ENCODE assay signal across 21 cellular contexts in genomic region chr5:151237685-151238084, GRCh38. TPM values are rescaled to one million over a fixed set of nuclear protein-coding genes. Genes with fewer than 3 reads are reported as not detected.
A peak's percentile ranks its signal among the peaks of the same experiment; 100 is the strongest.
DNase-seq lines count a peak whose midpoint lies in the region; ATAC-seq and TF ChIP-seq lines count a peak whose summit lies in the region.
"Had no signal": no experiment of that assay in that cellular context is flagged by ENCODE, and none has a peak within 500 bp of the region (broad histone marks: within the 10 kb centered on the region; RNA-seq: fewer than 3 reads in every experiment).

No MANE protein-coding gene starts in this region.

- H3K36me3 Mint-ChIP-seq in activated naive CD8-positive, alpha-beta T cell: no peaks in the 10 kb centered on the region
- H3K36me3 Mint-ChIP-seq in activated naive CD8-positive, alpha-beta T cell treated with anti-CD3 and anti-CD28 coated beads, Interleukin-2, amount 50 U/mL, for 24 hours (ENCODE audit: low read depth): no peaks in the 10 kb centered on the region
- H3K36me3 Mint-ChIP-seq: neural progenitor cell, type B pancreatic cell had no signal

- H2AFZ ChIP-seq in OCI-LY1 (ENCODE audit: low read length): no peak overlapping the region

- H3K4me3 ChIP-seq in OCI-LY1 (ENCODE audit: low read depth, low read length, poor library complexity, severe bottlenecking) (peak overlapping the region; percentile 39), esophagus squamous epithelium (peak overlapping the region in 1 of 4 donors; percentile 52), stomach (peak overlapping the region in 1 of 4 donors; percentile 12)
- H3K4me3 ChIP-seq: neural progenitor cell had no signal

- H3K27me3 ChIP-seq in OCI-LY1 (ENCODE audit: insufficient read depth, low read length): no peaks in the 10 kb centered on the region
- H3K27me3 ChIP-seq in esophagus squamous epithelium: no peaks in the 10 kb centered on the region
- H3K27me3 ChIP-seq in stomach: no peaks in the 10 kb centered on the region
- H3K27me3 ChIP-seq: neural progenitor cell had no signal

- no peaks in the 10 kb centered on the region for H3K9me3 Mint-ChIP-seq in activated naive CD8-positive, alpha-beta T cell (ENCODE audit: low read depth)
- no peaks in the 10 kb centered on the region for H3K9me3 Mint-ChIP-seq in activated naive CD8-positive, alpha-beta T cell treated with anti-CD3 and anti-CD28 coated beads, Interleukin-2, amount 50 U/mL, for 24 hours
- H3K9me3 Mint-ChIP-seq: type B pancreatic cell had no signal

- 80 to 95% methylated on average over 7 of the region's 7 CpGs for WGBS in esophagus squamous epithelium, 2 donors
- WGBS in stomach, 5 donors: 59 to 86% (median 77%) methylated on average over 7 of the region's 7 CpGs

- H4K20me1 ChIP-seq in OCI-LY1 (ENCODE audit: insufficient read depth, low read length): no peaks in the 10 kb centered on the region

- intact Hi-C loops in esophagus squamous epithelium (cut with DNase I): loop anchor here (10.0 kb wide), 1 partner anchor 113 kb away; no protein-coding TSS in a partner anchor
- intact Hi-C loops in stomach (cut with DNase I; ENCODE audit: low total_unique reads): no loop called here

- no peaks in the 10 kb centered on the region; the same call in 1 of the 2 replicates for H3F3A ChIP-seq in OCI-LY1 (ENCODE audit: insufficient read depth, low read length)

- TF ChIP-seq CTCF in OCI-LY1 (IDR thresholded peaks at IDR 0.05; ENCODE audit: low read length) (no peak), esophagus squamous epithelium (IDR thresholded peaks at IDR 0.05) (no peak), stomach (IDR thresholded peaks at IDR 0.05) (no peak)

- H3K27ac ChIP-seq in OCI-LY1 (ENCODE audit: low read depth, low read length, poor library complexity, severe bottlenecking) (peak overlapping the region; percentile 90), esophagus squamous epithelium (peak overlapping the region in 3 of 4 donors; percentile 68 to 79 (median 70)), stomach (peak overlapping the region in 4 of 5 donors; percentile 60 to 85 (median 66))
- H3K27ac ChIP-seq: brain microvascular endothelial cell, neural progenitor cell had no signal

- H3K27me3 Mint-ChIP-seq in activated naive CD8-positive, alpha-beta T cell: no peaks in the 10 kb centered on the region
- H3K27me3 Mint-ChIP-seq in activated naive CD8-positive, alpha-beta T cell treated with anti-CD3 and anti-CD28 coated beads, Interleukin-2, amount 50 U/mL, for 24 hours: no peaks in the 10 kb centered on the region
- H3K27me3 Mint-ChIP-seq: type B pancreatic cell had no signal

- no peaks in the 10 kb centered on the region for H3K79me2 ChIP-seq in OCI-LY1 (ENCODE audit: insufficient read depth, low read length)

- ATAC-seq in activated naive CD8-positive, alpha-beta T cell treated with anti-CD3 and anti-CD28 coated beads, Interleukin-2, amount 50 U/mL, for 24 hours: no peak
- ATAC-seq in HG02678 (IDR thresholded peaks at IDR 0.05; ENCODE audit: unreplicated experiment): no peak
- ATAC-seq: left lobe of liver; stimulated activated naive CD8-positive, alpha-beta T cell treated with anti-CD3 and anti-CD28 coated beads, Interleukin-15, Interleukin-2, amounts not matched to agents 100 U/mL and 50 U/mL, for 24 hours had no signal

- H3K9me3 ChIP-seq in OCI-LY1 (ENCODE audit: low read length): no peaks in the 10 kb centered on the region
- no peaks in the 10 kb centered on the region for H3K9me3 ChIP-seq in esophagus squamous epithelium
- H3K9me3 ChIP-seq in stomach: no peaks in the 10 kb centered on the region
- H3K9me3 ChIP-seq: Caco-2 had no signal

- H3K4me3 Mint-ChIP-seq in activated naive CD8-positive, alpha-beta T cell: peak overlapping the region; percentile 17
- no peak overlapping the region for H3K4me3 Mint-ChIP-seq in activated naive CD8-positive, alpha-beta T cell treated with anti-CD3 and anti-CD28 coated beads, Interleukin-2, amount 50 U/mL, for 24 hours
- H3K4me3 Mint-ChIP-seq: H9, neural progenitor cell, type B pancreatic cell had no signal

- H3K4me2 ChIP-seq in OCI-LY1 (ENCODE audit: low read length): peak overlapping the region; percentile 58
- H3K4me2 ChIP-seq: neural progenitor cell had no signal

- TF ChIP-seq EP300 in stomach (IDR thresholded peaks at IDR 0.05): no peak

- H3K36me3 ChIP-seq in OCI-LY1 (ENCODE audit: insufficient read depth, low read length) (peaks cover 5% of the 10 kb centered on the region; the same call in 1 of the 2 replicates), esophagus squamous epithelium (no peaks in the 10 kb centered on the region), stomach (no peaks in the 10 kb centered on the region)
- H3K36me3 ChIP-seq: brain microvascular endothelial cell, neural progenitor cell had no signal

- DNase-seq in activated naive CD8-positive, alpha-beta T cell treated with anti-CD3 and anti-CD28 coated beads, Interleukin-2, amount 50 U/mL, for 24 hours: no peak
- no peak for DNase-seq in esophagus squamous epithelium (lab: John Stamatoyannopoulos, UW)
- DNase-seq in stomach: no peak
- no peak for DNase-seq in NCI-H524 (lab: John Stamatoyannopoulos, UW)
- no peak for DNase-seq in superior temporal gyrus (ENCODE audit: extremely low spot score)
- DNase-seq: activated effector memory CD4-positive, alpha-beta T cell treated with Interleukin-2 at 50 U/mL for 16 hours; brain microvascular endothelial cell; Caco-2; cortex of kidney; NCI-H1436 treated with DMSO at 0.1 percent for 48 hours; small intestine; stimulated activated CD4-positive, alpha-beta T cell treated with anti-CD3 and anti-CD28 coated beads, Interleukin-2, amount 100 ng/mL, for 48 hours; stimulated activated naive CD8-positive, alpha-beta T cell treated with anti-CD3 and anti-CD28 coated beads, Interleukin-15, Interleukin-2, amounts not matched to agents 100 U/mL and 50 U/mL, for 24 hours; T-helper 9 cell had no signal

- peak overlapping the region; percentile 58 for H3K9ac ChIP-seq in OCI-LY1 (ENCODE audit: low read length)
- H3K9ac ChIP-seq: neural progenitor cell had no signal

- no peak for TF ChIP-seq POLR2A in esophagus squamous epithelium (IDR thresholded peaks at IDR 0.05)
- TF ChIP-seq POLR2A in stomach (IDR thresholded peaks at IDR 0.05): no peak

- H3K9me2 ChIP-seq in OCI-LY1 (ENCODE audit: low read depth, low read length): no peaks in the 10 kb centered on the region

- H3K4me1 Mint-ChIP-seq in activated naive CD8-positive, alpha-beta T cell (ENCODE audit: low read depth): peaks cover 37% of the 10 kb centered on the region
- peaks cover 28% of the 10 kb centered on the region for H3K4me1 Mint-ChIP-seq in activated naive CD8-positive, alpha-beta T cell treated with anti-CD3 and anti-CD28 coated beads, Interleukin-2, amount 50 U/mL, for 24 hours

- H3K4me1 ChIP-seq in OCI-LY1 (ENCODE audit: insufficient read depth, low read length, severe bottlenecking) (peaks cover 73% of the 10 kb centered on the region), esophagus squamous epithelium (peaks cover 0 to 19% (median 12%) of the 10 kb centered on the region in 3 donors), stomach (peaks cover 8 to 32% (median 22%) of the 10 kb centered on the region in 4 donors)
- H3K4me1 ChIP-seq: neural progenitor cell had no signal

- peak overlapping the region; percentile 4 for H3K27ac Mint-ChIP-seq in activated naive CD8-positive, alpha-beta T cell
- H3K27ac Mint-ChIP-seq in activated naive CD8-positive, alpha-beta T cell treated with anti-CD3 and anti-CD28 coated beads, Interleukin-2, amount 50 U/mL, for 24 hours: no peak overlapping the region
- H3K27ac Mint-ChIP-seq: H9, type B pancreatic cell had no signal

RNA-seq across cellular contexts. Expression of gene CCDC69, which starts 13.8 kb away (rescaled TPM):
- total RNA-seq in esophagus squamous epithelium (10 to 100 TPM; 10.9 to 87.0 (median 37.8) TPM), stomach (100 to 1,000 TPM in 1 of 5 donors, 10 to 100 TPM in 3, 1 to 10 TPM in 1; 5.5 to 173 (median 36.2) TPM)
- polyA plus RNA-seq in stomach: 10 to 100 TPM; 24.9 to 33.4 (median 28.6) TPM

RNA-seq across cellular contexts. Expression of gene GM2A, which starts 15.3 kb away (rescaled TPM):
- total RNA-seq in esophagus squamous epithelium (100 to 1,000 TPM in 2 of 4 donors, 10 to 100 TPM in 2; 62.4 to 132 (median 89.7) TPM), stomach (10 to 100 TPM in 4 of 5 donors, 1 to 10 TPM in 1; 3.5 to 57.2 (median 21.4) TPM)
- 10 to 100 TPM in 1 of 3 donors, 1 to 10 TPM in 2; 3.2 to 27.7 (median 9.2) TPM for polyA plus RNA-seq in stomach
